In genomic region chr19:7236153-7236552, GRCh38 we compare ENCODE assay signal across 8 cellular contexts.
"Had no signal": no experiment of that assay in that cellular context is flagged by ENCODE, and none has a peak within 500 bp of the region (broad histone marks: within the 10 kb centered on the region; RNA-seq: fewer than 3 reads in every experiment).

No MANE protein-coding gene starts in this region.

- H3K27ac Mint-ChIP-seq: GM23338, H9 had no signal

- ATAC-seq: GM23338, K562 had no signal

- DNase-seq: H9, HCEC 1CT, IMR-90 had no signal

- FAIRE-seq: H1, H54, HTR-8/SVneo, K562 had no signal

- H3K4me3 Mint-ChIP-seq: GM23338, H9 had no signal

- H3K4me1 Mint-ChIP-seq: GM23338, H9 had no signal

- H3K4me3 ChIP-seq: GM23338, K562 had no signal
